Comparison of ENCODE assay signal across 6 cellular contexts in genomic region chr15:48968066-48968465, GRCh38. TPM values are rescaled to one million over a fixed set of nuclear protein-coding genes. Genes with fewer than 3 reads are reported as not detected.
"Had no signal": no experiment of that assay in that cellular context is flagged by ENCODE, and none has a peak within 500 bp of the region (broad histone marks: within the 10 kb centered on the region; RNA-seq: fewer than 3 reads in every experiment).

No MANE protein-coding gene starts in this region.

- H2AFZ ChIP-seq: GM23338 had no signal

- DNase-seq: H9, HCEC 1CT, KG1 had no signal

- H3K4me3 ChIP-seq: GM23338 had no signal

- H3K4me3 Mint-ChIP-seq: GM23338, H9, IgD-negative memory B cell had no signal

- H3K27ac Mint-ChIP-seq: GM23338, H9, IgD-negative memory B cell had no signal

- H3K4me2 ChIP-seq: GM23338 had no signal

- H3K9me3 Mint-ChIP-seq: GM23338, H9 had no signal

- ATAC-seq: GM23338 had no signal

RNA-seq across cellular contexts. Expression of gene SHC4, which starts 4.3 kb away (rescaled TPM):
- total RNA-seq: HT-29 had no signal
- polyA plus RNA-seq: IgD-negative memory B cell had no signal
